8 cellular contexts compared by ENCODE assay signal in the genomic region with DNA sequence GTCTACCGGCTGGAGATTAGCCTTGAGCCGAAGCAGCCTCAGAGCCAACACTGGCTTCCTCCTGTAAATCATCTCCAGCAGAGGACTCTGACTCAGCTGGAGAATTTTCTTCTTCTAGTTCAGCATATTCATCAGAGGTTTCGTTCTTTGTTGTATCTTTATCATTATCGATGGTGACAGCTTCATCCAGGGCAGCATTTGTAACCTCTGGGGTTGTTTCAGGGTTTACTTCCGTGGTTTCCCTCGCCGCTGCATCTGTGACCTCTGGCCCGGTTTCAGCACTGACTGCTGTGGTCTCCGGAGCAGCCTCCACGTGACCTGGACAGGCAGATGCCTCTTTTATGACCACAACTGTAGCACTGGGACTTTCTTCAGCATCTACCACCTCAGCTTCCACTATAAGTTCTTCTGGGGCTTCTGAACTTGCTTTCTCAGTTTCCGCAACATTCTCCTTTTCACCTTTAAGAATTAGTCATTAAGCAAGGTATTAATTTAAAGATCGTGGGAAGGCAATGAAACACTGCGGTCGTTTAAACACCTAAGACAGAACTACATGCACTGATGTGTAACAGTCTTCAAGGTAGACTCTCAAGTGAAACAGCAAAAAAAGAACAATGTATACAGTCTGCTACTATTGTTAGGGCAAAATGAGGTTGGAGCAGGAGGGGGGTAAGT. TPM values are rescaled to one million over a fixed set of nuclear protein-coding genes. Genes with fewer than 3 reads are reported as not detected.
DNase-seq lines count a peak whose midpoint lies in the region; ATAC-seq, FAIRE-seq and TF ChIP-seq lines count a peak whose summit lies in the region.

No MANE protein-coding gene starts in this region.

- H3K36me3 ChIP-seq in Caco-2 (ENCODE audit: control insufficient read depth, insufficient read depth, low read length) (no peaks in the 10 kb centered on the region), small intestine (ENCODE audit: control insufficient read depth in 2 of 2, insufficient read depth in 2 of 2, low read length in 2 of 2) (no peaks in the 10 kb centered on the region)

- H3K9me3 ChIP-seq in Caco-2 (no peaks in the 10 kb centered on the region), small intestine (ENCODE audit: control insufficient read depth, low read depth) (no peaks in the 10 kb centered on the region)

- intact Hi-C loops in Caco-2 (cut with micrococcal nuclease; ENCODE audit: unreplicated experiment): loop anchor here (1.0 kb wide), 2 partner anchors 29 to 37 kb away; no protein-coding TSS in a partner anchor

- H3K4me3 ChIP-seq in Caco-2 (ENCODE audit: low read depth, low read length): peak overlapping the region; percentile 31
- H3K4me3 ChIP-seq in small intestine (ENCODE audit: low read depth in 1 of 2, low read length in 2 of 2): peak overlapping the region in 1 of 2 donors; percentile 30

- H3K27me3 Mint-ChIP-seq in Caco-2 (ENCODE audit: insufficient read depth, unreplicated experiment): no peaks in the 10 kb centered on the region
- peaks cover 7% of the 10 kb centered on the region for H3K27me3 Mint-ChIP-seq in T-helper 2 cell treated with Interferon-gamma antibody and Interleukin-4, amounts not matched to agents 5 μg/mL and 100 μg/mL, for 36 hours (ENCODE audit: low read depth)

- H3K9me3 Mint-ChIP-seq in Caco-2 (ENCODE audit: unreplicated experiment): no peaks in the 10 kb centered on the region
- H3K9me3 Mint-ChIP-seq in T-helper 2 cell treated with Interferon-gamma antibody and Interleukin-4, amounts not matched to agents 5 μg/mL and 100 μg/mL, for 36 hours: no peaks in the 10 kb centered on the region

- peaks cover 18% of the 10 kb centered on the region for H3K4me1 ChIP-seq in Caco-2
- no peaks in the 10 kb centered on the region for H3K4me1 ChIP-seq in small intestine (ENCODE audit: control insufficient read depth in 2 of 2, insufficient read depth in 1 of 2, low read depth in 1 of 2, low read length in 1 of 2)

- no peak for FAIRE-seq in small intestine (lab: Jason Lieb, UNC)

- H3K27me3 ChIP-seq in Caco-2 (replicated peaks; ENCODE audit: control insufficient read depth, insufficient read depth, low read length): no peaks in the 10 kb centered on the region
- no peaks in the 10 kb centered on the region for H3K27me3 ChIP-seq in small intestine (ENCODE audit: control insufficient read depth in 2 of 2, insufficient read depth in 2 of 2, low read length in 2 of 2)

- POLR2A ChIA-PET in Caco-2 (lab: Charles Lee): interaction anchor here (0.5 to 1.3 kb wide), 2 partner anchors 29 to 90 kb away, joined by 3 to 4 read pairs; a partner anchor contains a TSS

- peak overlapping the region; percentile 83 for H3K4me3 Mint-ChIP-seq in Caco-2 (ENCODE audit: unreplicated experiment)
- H3K4me3 Mint-ChIP-seq in T-helper 2 cell treated with Interferon-gamma antibody and Interleukin-4, amounts not matched to agents 5 μg/mL and 100 μg/mL, for 36 hours: peak overlapping the region; percentile 79

- H3K27ac Mint-ChIP-seq in Caco-2 (ENCODE audit: unreplicated experiment): peak overlapping the region; percentile 85
- H3K27ac Mint-ChIP-seq in T-helper 2 cell treated with Interferon-gamma antibody and Interleukin-4, amounts not matched to agents 5 μg/mL and 100 μg/mL, for 36 hours: peak overlapping the region; percentile 78

- H3K27ac ChIP-seq in small intestine (ENCODE audit: low read depth in 1 of 2, low read length in 1 of 2): peak overlapping the region in 1 of 2 donors; percentile 60

- TF ChIP-seq CTCF in Caco-2 (IDR thresholded peaks at IDR 0.05; ENCODE audit: insufficient read depth in 1 of 2, low read depth in 1 of 2, low read length in 1 of 2, severe bottlenecking in 1 of 2, unreplicated experiment in 1 of 2): no peak

- no peaks in the 10 kb centered on the region for H3K36me3 Mint-ChIP-seq in Caco-2 (ENCODE audit: insufficient read depth, unreplicated experiment)
- H3K36me3 Mint-ChIP-seq in T-helper 2 cell treated with Interferon-gamma antibody and Interleukin-4, amounts not matched to agents 5 μg/mL and 100 μg/mL, for 36 hours (ENCODE audit: low read depth): no peaks in the 10 kb centered on the region

- CTCF ChIA-PET in Caco-2 (lab: Charles Lee): no interaction called here

- peaks cover 17% of the 10 kb centered on the region for H3K4me1 Mint-ChIP-seq in Caco-2 (ENCODE audit: low read depth, unreplicated experiment)
- peaks cover 24% of the 10 kb centered on the region for H3K4me1 Mint-ChIP-seq in T-helper 2 cell treated with Interferon-gamma antibody and Interleukin-4, amounts not matched to agents 5 μg/mL and 100 μg/mL, for 36 hours (ENCODE audit: low read depth)

- 5 to 12% (median 7%) methylated on average over 14 of the region's 14 CpGs for WGBS in small intestine, 3 donors

- DNase-seq in Caco-2 (peak; percentile 73 to 82), HT1080 (ENCODE audit: low read depth) (peak; percentile 72), amygdala (lab: John Stamatoyannopoulos, UW) (peak in 33 of 56 donors; percentile 0 to 57 (median 8)), hepatic stellate cell (ENCODE audit: low spot score) (peak; percentile 69), small intestine (peak; percentile 66), mesenteric fat pad (ENCODE audit: low spot score) (no peak)
- DNase-seq in T-helper 2 cell treated with Interferon-gamma antibody and Interleukin-4, amounts not matched to agents 5 μg/mL and 100 μg/mL, for 36 hours (ENCODE audit: low spot score): peak; percentile 93

- peak; percentile 97 for ATAC-seq in GM21447 (IDR thresholded peaks at IDR 0.05; ENCODE audit: unreplicated experiment)

- BruUV-seq in Caco-2 (replicated peaks; lab: Mats Ljungman, UMichigan): no TSS peak

RNA-seq across cellular contexts. Expression of a gene that starts 13.3 kb away (rescaled TPM):
- total RNA-seq in Caco-2 (2022): 0.23 and 0.26 TPM in 2 replicates
- 0.07 TPM in 1 of 2 replicates, not detected in the other for total RNA-seq in HT1080 (2014; rRNA removed; shearing (Covaris generic))
- 0.05 and 0.12 TPM in 2 replicates for polyA plus RNA-seq in HT1080 (2015; cell fraction: cytosol; rRNA removed)
- 0.12 TPM in 1 of 2 replicates, not detected in the other for polyA plus RNA-seq in HT1080 (2015; cell fraction: nucleus; rRNA removed)
- polyA plus RNA-seq in small intestine: under 1 TPM in 2 of 3 donors, not detected in 1; 0.25 to 0.89 TPM
- 0.39 TPM for total RNA-seq in mesenteric fat pad

RNA-seq across cellular contexts. Expression of a gene that starts 34.6 kb away (rescaled TPM):
- total RNA-seq in Caco-2 (2022) (63.1 and 71.6 TPM in 2 replicates), mesenteric fat pad (48.0 TPM)
- 71.0 and 74.4 TPM in 2 replicates for total RNA-seq in HT1080 (2014; rRNA removed; shearing (Covaris generic))
- polyA plus RNA-seq in HT1080 (2015; cell fraction: cytosol; rRNA removed): 44.4 and 54.1 TPM in 2 replicates
- polyA plus RNA-seq in HT1080 (2015; cell fraction: nucleus; rRNA removed): 90.4 and 100.0 TPM in 2 replicates
- 1 to 10 TPM; 5.4 to 9.6 (median 7.6) TPM for polyA plus RNA-seq in small intestine

RNA-seq across cellular contexts. Expression of a gene that starts 35.6 kb away (rescaled TPM):
- total RNA-seq in Caco-2 (2022) (60.9 and 69.4 TPM in 2 replicates), mesenteric fat pad (41.6 TPM)
- 106 and 109 TPM in 2 replicates for total RNA-seq in HT1080 (2014; rRNA removed; shearing (Covaris generic))
- polyA plus RNA-seq in HT1080 (2015; cell fraction: cytosol; rRNA removed): 87.2 and 107 TPM in 2 replicates
- 27.4 and 36.6 TPM in 2 replicates for polyA plus RNA-seq in HT1080 (2015; cell fraction: nucleus; rRNA removed)
- 100 to 1,000 TPM; 125 to 194 (median 172) TPM for polyA plus RNA-seq in small intestine
